Comparison of ENCODE assay signal across 23 cellular contexts in the genomic region with DNA sequence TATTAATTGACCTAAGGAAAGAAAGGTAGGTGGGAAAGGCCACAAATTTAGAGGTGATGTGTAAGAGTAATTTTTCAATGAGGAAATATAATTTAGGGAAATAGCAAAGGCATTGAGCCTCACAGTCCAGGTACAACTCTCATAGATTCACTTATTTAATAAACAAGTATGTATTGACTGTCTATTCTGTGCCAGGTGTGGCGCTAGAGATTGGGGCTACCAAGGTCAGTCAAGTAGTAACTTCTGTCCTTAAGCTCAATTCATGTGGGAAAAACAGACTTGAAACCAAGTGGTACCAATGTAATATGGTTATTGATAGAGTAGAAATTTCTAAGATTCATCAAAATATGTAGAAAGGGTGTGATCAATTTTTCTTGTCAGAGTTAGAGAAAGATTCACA.
"Had no signal": no experiment of that assay in that cellular context is flagged by ENCODE, and none has a peak within 500 bp of the region (broad histone marks: within the 10 kb centered on the region; RNA-seq: fewer than 3 reads in every experiment).

No MANE protein-coding gene starts in this region.

- H3K9ac ChIP-seq: SK-N-SH had no signal

- DNase-seq: Kasumi-1; KBM-7; MV-4-11; NCI-H1048; NCI-H1105; NCI-H1417; NCI-H1436 treated with DMSO at 0.1 percent for 48 hours; NCI-H1694; NCI-H1930; NCI-H2081; NCI-H2107; NCI-H2227 treated with DMSO at 0.1 percent for 48 hours; NCI-H524; NCI-H526 treated with DMSO at 0.1 percent for 48 hours; NCI-H748 treated with DMSO at 0.1 percent for 48 hours; NK-92 treated with Interleukin-12 subunit alpha and Interleukin-12 subunit beta, amount 100 ng/mL, for 24 hours; PC-3; SHP77; SK-N-SH; SW 1271; T-cell had no signal

- H3K9me3 ChIP-seq: SK-N-SH had no signal

- H3K4me2 ChIP-seq: SK-N-SH had no signal

- H3K27ac ChIP-seq: RWPE1 had no signal

- ATAC-seq: Panc1, PC-3, T-cell had no signal
